ENCODE assay signal across 8 cellular contexts in the genomic region with DNA sequence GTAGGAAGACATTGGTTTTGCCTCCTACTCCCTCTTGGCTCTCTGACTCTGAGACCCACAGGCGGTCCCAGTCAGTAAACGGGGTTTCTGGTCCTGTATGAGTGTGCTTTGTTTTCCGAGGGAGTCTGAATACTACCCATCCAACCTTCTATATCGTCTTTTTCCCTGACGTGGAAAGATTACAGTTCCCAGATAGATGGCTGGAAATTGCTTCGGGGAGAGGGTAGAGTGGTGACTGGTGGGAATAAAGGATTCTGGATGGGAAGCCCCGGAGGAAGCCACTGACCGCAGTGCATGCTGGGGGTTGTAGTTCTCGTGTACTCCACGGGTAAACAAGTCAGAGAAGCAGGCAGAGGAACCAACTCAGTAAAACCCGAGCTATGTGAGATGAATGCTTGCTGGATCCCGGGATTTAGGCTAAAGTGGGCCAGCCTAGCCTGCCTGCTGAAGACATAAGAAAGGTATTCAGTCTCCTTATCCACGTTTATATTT.
DNase-seq lines count a peak whose midpoint lies in the region; ATAC-seq and TF ChIP-seq lines count a peak whose summit lies in the region.

No MANE protein-coding gene starts in this region.

- H3K4me1 Mint-ChIP-seq in IgD-negative memory B cell, result peaks cover 0 to 8% (median 4%) of the 10 kb centered on the region in 3 donors
- H3K4me1 Mint-ChIP-seq in activated naive CD8-positive, alpha-beta T cell treated with anti-CD3 and anti-CD28 coated beads, Interleukin-2, amount 50 U/mL, for 24 hours, result peaks cover 15% of the 10 kb centered on the region

- TF ChIP-seq EP300 in ovary (IDR thresholded peaks at IDR 0.05), result no peak

- H3K4me1 ChIP-seq in BLaER1 treated with 17β-estradiol and CSF1 and Interleukin-3, amounts not matched to agents 10 nM and 100 nM, result peaks cover 10 to 22% (median 17%) of the 10 kb centered on the region in 10 experiments
- H3K4me1 ChIP-seq in cardiac muscle cell (ENCODE audit: low read depth), result peaks cover 7% of the 10 kb centered on the region
- peaks cover 1% of the 10 kb centered on the region for H3K4me1 ChIP-seq in ovary (ENCODE audit: insufficient read depth)
- peaks cover 0 to 10% (median 0%) of the 10 kb centered on the region in 4 donors for H3K4me1 ChIP-seq in tibial artery

- H3K27ac Mint-ChIP-seq in IgD-negative memory B cell, result no peak overlapping the region
- peak overlapping the region; percentile 28 for H3K27ac Mint-ChIP-seq in activated naive CD8-positive, alpha-beta T cell treated with anti-CD3 and anti-CD28 coated beads, Interleukin-2, amount 50 U/mL, for 24 hours

- H3K4me3 ChIP-seq in BLaER1 treated with 17β-estradiol and CSF1 and Interleukin-3, amounts not matched to agents 10 nM and 100 nM, result peak overlapping the region; percentile 47 to 70 (median 54)
- peak overlapping the region; percentile 38 for H3K4me3 ChIP-seq in SK-N-MC
- peak overlapping the region; percentile 20 for H3K4me3 ChIP-seq in cardiac muscle cell
- peak overlapping the region; percentile 32 for H3K4me3 ChIP-seq in ovary
- peak overlapping the region; percentile 34 to 44 for H3K4me3 ChIP-seq in tibial artery

- H3K9me3 Mint-ChIP-seq in IgD-negative memory B cell, result no peaks in the 10 kb centered on the region
- no peaks in the 10 kb centered on the region for H3K9me3 Mint-ChIP-seq in activated naive CD8-positive, alpha-beta T cell treated with anti-CD3 and anti-CD28 coated beads, Interleukin-2, amount 50 U/mL, for 24 hours

- H4K20me1 ChIP-seq in BLaER1 treated with 17β-estradiol and CSF1 and Interleukin-3, amounts not matched to agents 10 nM and 100 nM, result no peaks in the 10 kb centered on the region

- H3K27ac ChIP-seq in BLaER1 treated with 17β-estradiol and CSF1 and Interleukin-3, amounts not matched to agents 10 nM and 100 nM, result peak overlapping the region in 10 of 11 experiments; percentile 20 to 67 (median 44); a peak in 14 of 22 replicates
- no peak overlapping the region for H3K27ac ChIP-seq in SK-N-MC
- no peak overlapping the region for H3K27ac ChIP-seq in cardiac muscle cell
- H3K27ac ChIP-seq in ovary, result no peak overlapping the region
- peak overlapping the region; percentile 54 to 55 for H3K27ac ChIP-seq in tibial artery

- 9 to 12% (median 11%) methylated on average over 13 of the region's 13 CpGs for WGBS in ovary, 3 donors

- H3K36me3 Mint-ChIP-seq in IgD-negative memory B cell, result no peaks in the 10 kb centered on the region
- no peaks in the 10 kb centered on the region for H3K36me3 Mint-ChIP-seq in activated naive CD8-positive, alpha-beta T cell treated with anti-CD3 and anti-CD28 coated beads, Interleukin-2, amount 50 U/mL, for 24 hours (ENCODE audit: low read depth)

- no peaks in the 10 kb centered on the region for H3K36me3 ChIP-seq in BLaER1 treated with 17β-estradiol and CSF1 and Interleukin-3, amounts not matched to agents 10 nM and 100 nM
- H3K36me3 ChIP-seq in SK-N-MC (ENCODE audit: insufficient read depth, low read length) (no peaks in the 10 kb centered on the region), cardiac muscle cell (no peaks in the 10 kb centered on the region), ovary (no peaks in the 10 kb centered on the region), tibial artery (no peaks in the 10 kb centered on the region)

- H3K27me3 ChIP-seq in BLaER1 treated with 17β-estradiol and CSF1 and Interleukin-3, amounts not matched to agents 10 nM and 100 nM, result no peaks in the 10 kb centered on the region
- no peaks in the 10 kb centered on the region for H3K27me3 ChIP-seq in cardiac muscle cell
- no peaks in the 10 kb centered on the region for H3K27me3 ChIP-seq in ovary
- H3K27me3 ChIP-seq in tibial artery, result no peaks in the 10 kb centered on the region

- H3K4me3 Mint-ChIP-seq in IgD-negative memory B cell, result peak overlapping the region; percentile 53 to 97 (median 88)
- peak overlapping the region; percentile 71 for H3K4me3 Mint-ChIP-seq in activated naive CD8-positive, alpha-beta T cell treated with anti-CD3 and anti-CD28 coated beads, Interleukin-2, amount 50 U/mL, for 24 hours

- H3K9me3 ChIP-seq in BLaER1 treated with 17β-estradiol and CSF1 and Interleukin-3, amounts not matched to agents 10 nM and 100 nM (replicated peaks in 1 of 11), result peaks cover 0 to 11% (median 0%) of the 10 kb centered on the region in 11 experiments; a peak in 3 of 22 replicates
- H3K9me3 ChIP-seq in SK-N-MC (ENCODE audit: low read depth, low read length) (no peaks in the 10 kb centered on the region), cardiac muscle cell (ENCODE audit: low read depth) (no peaks in the 10 kb centered on the region), ovary (no peaks in the 10 kb centered on the region), tibial artery (no peaks in the 10 kb centered on the region)

- no peak for TF ChIP-seq POLR2A in ovary (IDR thresholded peaks at IDR 0.05)

- intact Hi-C loops in ovary (cut with DNase I), result loop anchor here in 1 of 4 donors (10.0 kb wide), 1 partner anchor 51 kb away; no protein-coding TSS in a partner anchor
- intact Hi-C loops in tibial artery (cut with DNase I; ENCODE audit: low total_unique reads), result loop anchor here (10.0 kb wide), 1 partner anchor 51 kb away; no protein-coding TSS in a partner anchor

- peak; percentile 22 for DNase-seq in SK-N-MC (ENCODE audit: low read depth, low spot score)
- peak; percentile 63 for DNase-seq in activated naive CD8-positive, alpha-beta T cell treated with anti-CD3 and anti-CD28 coated beads, Interleukin-2, amount 50 U/mL, for 24 hours
- DNase-seq in cardiac muscle cell (ENCODE audit: low read depth in 1 of 2, low spot score in 1 of 2), result peak; percentile 73 to 88
- DNase-seq in ovary, result peak; percentile 77 to 88 (median 86)
- DNase-seq in tibial artery, result peak; percentile 80 to 86

- H3K4me2 ChIP-seq in BLaER1 treated with 17β-estradiol and CSF1 and Interleukin-3, amounts not matched to agents 10 nM and 100 nM, result peak overlapping the region; percentile 67 to 88 (median 77)

- no peaks in the 10 kb centered on the region for H3K27me3 Mint-ChIP-seq in IgD-negative memory B cell
- no peaks in the 10 kb centered on the region for H3K27me3 Mint-ChIP-seq in activated naive CD8-positive, alpha-beta T cell treated with anti-CD3 and anti-CD28 coated beads, Interleukin-2, amount 50 U/mL, for 24 hours

- H3K9ac ChIP-seq in BLaER1 treated with 17β-estradiol and CSF1 and Interleukin-3, amounts not matched to agents 10 nM and 100 nM, result peak overlapping the region in 10 of 11 experiments; percentile 7 to 66 (median 58); a peak in 17 of 22 replicates
- peak overlapping the region; percentile 14 for H3K9ac ChIP-seq in SK-N-MC (ENCODE audit: insufficient read length)

- TF ChIP-seq CTCF in cardiac muscle cell (IDR thresholded peaks at IDR 0.05; ENCODE audit: low read depth, low read length) (no peak), ovary (IDR thresholded peaks at IDR 0.05) (no peak), tibial artery (IDR thresholded peaks at IDR 0.05) (no peak)

- ATAC-seq in GM19397 (IDR thresholded peaks at IDR 0.05; ENCODE audit: unreplicated experiment), result peak; percentile 58
- peak; percentile 80 for ATAC-seq in activated naive CD8-positive, alpha-beta T cell treated with anti-CD3 and anti-CD28 coated beads, Interleukin-2, amount 50 U/mL, for 24 hours

Comparison
In these comparisons a context has a peak if more than half of its experiments do, and no peak if none do; other contexts are left out.
1. H3K27ac ChIP-seq: peak in BLaER1 treated with 17β-estradiol and CSF1 and Interleukin-3, amounts not matched to agents 10 nM and 100 nM (10 of 11) and tibial artery (2 of 2); none in SK-N-MC (single experiment), cardiac muscle cell (single experiment) and ovary (0 of 2).
2. DNase-seq: peak in every context shown above with its lines; median percentile 86 in ovary; 83 in tibial artery; 80 in cardiac muscle cell; 63 in activated naive CD8-positive, alpha-beta T cell treated with anti-CD3 and anti-CD28 coated beads, Interleukin-2, amount 50 U/mL, for 24 hours; 22 in SK-N-MC.
3. Peak in every context shown above with its lines, with median percentiles within 50 percentile points of each other: H3K4me3 ChIP-seq.